In genomic region chr12:22312336-22312735, GRCh38 we compare ENCODE assay signal across 14 cellular contexts. TPM values are rescaled to one million over a fixed set of nuclear protein-coding genes. Genes with fewer than 3 reads are reported as not detected.
A peak's percentile ranks its signal among the peaks of the same experiment; 100 is the strongest.
DNase-seq lines count a peak whose midpoint lies in the region; ATAC-seq and TF ChIP-seq lines count a peak whose summit lies in the region.
"Had no signal": no experiment of that assay in that cellular context is flagged by ENCODE, and none has a peak within 500 bp of the region (broad histone marks: within the 10 kb centered on the region; RNA-seq: fewer than 3 reads in every experiment).

No MANE protein-coding gene starts in this region.

- H3K9me3 ChIP-seq in RWPE2 (ENCODE audit: severe bottlenecking): no peaks in the 10 kb centered on the region

- H3K4me3 Mint-ChIP-seq in mesothelial cell of epicardium: no peak overlapping the region
- H3K4me3 Mint-ChIP-seq: activated naive CD8-positive, alpha-beta T cell treated with anti-CD3 and anti-CD28 coated beads, Interleukin-2, amount 10 ng/mL, durations not matched to agents 7 days and 5 days; natural killer cell treated with Interleukin-12 subunit alpha and Interleukin-12 subunit beta and Interleukin-15 and Interleukin-18, amount 100 ng/mL, for 72 hours had no signal

- no peak overlapping the region for H3K27ac Mint-ChIP-seq in mesothelial cell of epicardium
- H3K27ac Mint-ChIP-seq: activated naive CD8-positive, alpha-beta T cell treated with anti-CD3 and anti-CD28 coated beads, Interleukin-2, amount 10 ng/mL, durations not matched to agents 7 days and 5 days; natural killer cell treated with Interleukin-12 subunit alpha and Interleukin-12 subunit beta and Interleukin-15 and Interleukin-18, amount 100 ng/mL, for 72 hours had no signal

- no peaks in the 10 kb centered on the region for H3K27me3 ChIP-seq in RWPE2 (ENCODE audit: insufficient read depth, poor library complexity, severe bottlenecking)

- DNase-seq in AG20443 (ENCODE audit: low spot score) (peak; percentile 50), RWPE2 (ENCODE audit: low spot score) (no peak), fibroblast of mammary gland (ENCODE audit: low read depth) (peak; percentile 78), myocyte (ENCODE audit: low read depth) (peak; percentile 41), NCI-H2081 (lab: John Stamatoyannopoulos, UW) (no peak), mesothelial cell of epicardium (ENCODE audit: low spot score in 2 of 2, unreplicated experiment in 2 of 2) (no peak), EL (no peak)
- DNase-seq: activated CD4-positive, alpha-beta T cell treated with anti-CD3 and anti-CD28 coated beads, Interleukin-2, amount 50 U/mL, for 4 hours; activated naive CD8-positive, alpha-beta T cell treated with anti-CD3 and anti-CD28 coated beads, Interleukin-2, amount 10 ng/mL, durations not matched to agents 7 days and 5 days; NCI-H2029 had no signal

- H3K36me3 ChIP-seq in RWPE2 (ENCODE audit: low read depth): no peaks in the 10 kb centered on the region

- ATAC-seq in RWPE2 (ENCODE audit: low read depth): peak; percentile 54
- ATAC-seq in GM21723 (IDR thresholded peaks at IDR 0.05; ENCODE audit: unreplicated experiment): no peak
- ATAC-seq: natural killer cell treated with Interleukin-12 subunit alpha and Interleukin-12 subunit beta and Interleukin-15 and Interleukin-18, amount 100 ng/mL, for 72 hours had no signal

- no peak for TF ChIP-seq CTCF in RWPE2 (IDR thresholded peaks at IDR 0.05; ENCODE audit: poor library complexity, severe bottlenecking)
- TF ChIP-seq CTCF in fibroblast of mammary gland (conservative IDR thresholded peaks at IDR 0.05; ENCODE audit: control insufficient read depth, insufficient read depth, low read depth, low read length): no peak
- no peak for TF ChIP-seq CTCF in mesothelial cell of epicardium (IDR thresholded peaks at IDR 0.05; ENCODE audit: unreplicated experiment)

- no peaks in the 10 kb centered on the region for H3K36me3 Mint-ChIP-seq in mesothelial cell of epicardium
- H3K36me3 Mint-ChIP-seq: activated naive CD8-positive, alpha-beta T cell treated with anti-CD3 and anti-CD28 coated beads, Interleukin-2, amount 10 ng/mL, durations not matched to agents 7 days and 5 days; natural killer cell treated with Interleukin-12 subunit alpha and Interleukin-12 subunit beta and Interleukin-15 and Interleukin-18, amount 100 ng/mL, for 72 hours had no signal

- peaks cover 17% of the 10 kb centered on the region for H3K9me3 Mint-ChIP-seq in mesothelial cell of epicardium
- H3K9me3 Mint-ChIP-seq: natural killer cell treated with Interleukin-12 subunit alpha and Interleukin-12 subunit beta and Interleukin-15 and Interleukin-18, amount 100 ng/mL, for 72 hours had no signal

- H3K4me1 Mint-ChIP-seq in mesothelial cell of epicardium: peaks cover 4% of the 10 kb centered on the region
- H3K4me1 Mint-ChIP-seq: activated naive CD8-positive, alpha-beta T cell treated with anti-CD3 and anti-CD28 coated beads, Interleukin-2, amount 10 ng/mL, durations not matched to agents 7 days and 5 days had no signal

- H3K4me3 ChIP-seq in RWPE2 (ENCODE audit: severe bottlenecking): no peak overlapping the region
- no peak overlapping the region for H3K4me3 ChIP-seq in fibroblast of mammary gland (ENCODE audit: control insufficient read depth, low read depth, low read length)
- H3K4me3 ChIP-seq: SK-N-MC had no signal

- H3K4me1 ChIP-seq in RWPE2 (ENCODE audit: insufficient read depth, poor library complexity, severe bottlenecking): peaks cover 4% of the 10 kb centered on the region

- no peak overlapping the region for H3K27ac ChIP-seq in RWPE2 (ENCODE audit: poor library complexity, severe bottlenecking)
- H3K27ac ChIP-seq: SK-N-MC had no signal

- H3K27me3 Mint-ChIP-seq in mesothelial cell of epicardium (ENCODE audit: low read depth): no peaks in the 10 kb centered on the region

RNA-seq across cellular contexts. Expression of gene ST8SIA1, which starts 22.2 kb away (rescaled TPM):
- 1.6 and 5.6 TPM in 2 replicates for total RNA-seq in myocyte
- polyA plus RNA-seq in myocyte (2012): 0.87 TPM
- total RNA-seq in mesothelial cell of epicardium: 1.2 to 2.2 TPM (median 1.7 TPM) in 3 replicates
- total RNA-seq: HT-29 had no signal

Comparison
In these comparisons a context has a peak if more than half of its experiments do, and no peak if none do; other contexts are left out.
1. DNase-seq: peak in AG20443 (single experiment), fibroblast of mammary gland (single experiment) and myocyte (single experiment); none in RWPE2 (single experiment), NCI-H2081 (0 of 2), mesothelial cell of epicardium (0 of 2) and EL (single experiment).